16 cellular contexts compared by ENCODE assay signal in the genomic region with DNA sequence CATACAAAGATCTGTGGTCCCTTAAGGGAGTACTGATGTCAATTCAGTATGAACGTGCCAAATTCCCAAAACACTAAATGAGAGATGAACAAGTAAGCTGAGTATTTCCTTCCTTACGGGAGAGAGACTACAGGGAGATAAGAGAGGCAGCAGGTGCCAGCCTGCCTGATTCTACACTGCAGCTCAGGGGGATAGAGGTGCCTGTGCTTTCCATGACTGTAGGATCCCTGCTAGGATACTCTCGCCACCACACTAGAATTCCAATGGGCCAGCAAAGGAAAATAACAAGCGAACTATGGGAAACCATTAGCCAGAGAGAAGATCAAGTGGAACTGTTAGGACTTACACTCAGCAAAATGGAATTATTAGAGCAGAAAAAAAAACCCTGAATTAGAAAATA.
"Had no signal": no experiment of that assay in that cellular context is flagged by ENCODE, and none has a peak within 500 bp of the region (broad histone marks: within the 10 kb centered on the region; RNA-seq: fewer than 3 reads in every experiment).

No MANE protein-coding gene starts in this region.

- H3K4me3 Mint-ChIP-seq: activated naive CD4-positive, alpha-beta T cell treated with anti-CD3 and anti-CD28 coated beads, Interleukin-2, amount 50 U/mL, for 24 hours; activated T-cell treated with anti-CD3 and anti-CD28 coated beads, Interleukin-2, amount 50 U/mL, for 72 hours; dendritic cell treated with granulocyte-macrophage colony-stimulating factor and Interleukin-4, amounts not matched to agents 40 ng/mL and 50 ng/mL, for 4 days; nephron; stimulated activated effector memory CD8-positive, alpha-beta T cell treated with anti-CD3 and anti-CD28 coated beads, Interleukin-12 subunit alpha, Interleukin-12 subunit beta, amount 100 ng/mL, for 72 hours; T-helper 1 cell treated with Interleukin-12 subunit alpha and Interleukin-12 subunit beta and Interleukin-4 antibody, amounts not matched to agents 30 μg/mL and 1 μg/mL, for 36 hours had no signal

- H3K36me3 Mint-ChIP-seq: activated naive CD4-positive, alpha-beta T cell treated with anti-CD3 and anti-CD28 coated beads, Interleukin-2, amount 50 U/mL, for 24 hours; stimulated activated effector memory CD8-positive, alpha-beta T cell treated with anti-CD3 and anti-CD28 coated beads, Interleukin-12 subunit alpha, Interleukin-12 subunit beta, amount 100 ng/mL, for 72 hours had no signal

- H3K27me3 Mint-ChIP-seq: activated naive CD4-positive, alpha-beta T cell treated with anti-CD3 and anti-CD28 coated beads, Interleukin-2, amount 50 U/mL, for 24 hours; dendritic cell treated with granulocyte-macrophage colony-stimulating factor and Interleukin-4, amounts not matched to agents 40 ng/mL and 50 ng/mL, for 4 days had no signal

- DNase-seq: activated CD4-positive, CD25-positive, alpha-beta regulatory T cell treated with anti-CD3 and anti-CD28 coated beads, Interleukin-2, amount 50 U/mL, for 72 hours; activated effector memory CD4-positive, alpha-beta T cell treated with anti-CD3 and anti-CD28 coated beads, Interleukin-2, amount 50 U/mL, for 16 hours; activated T-cell treated with anti-CD3 and anti-CD28 coated beads, Interleukin-2, amount 50 U/mL, for 72 hours; effector CD8-positive, alpha-beta T cell; heart right ventricle; left lung; midbrain; posterior cingulate gyrus; sigmoid colon; stimulated activated CD4-positive, alpha-beta T cell treated with anti-CD3 and anti-CD28 coated beads, Interleukin-4, amount 100 ng/mL, for 24 hours; upper lobe of left lung had no signal

- H3K27ac Mint-ChIP-seq: activated naive CD4-positive, alpha-beta T cell treated with anti-CD3 and anti-CD28 coated beads, Interleukin-2, amount 50 U/mL, for 24 hours; activated T-cell treated with anti-CD3 and anti-CD28 coated beads, Interleukin-2, amount 50 U/mL, for 72 hours; dendritic cell treated with granulocyte-macrophage colony-stimulating factor and Interleukin-4, amounts not matched to agents 40 ng/mL and 50 ng/mL, for 4 days; nephron; stimulated activated effector memory CD8-positive, alpha-beta T cell treated with anti-CD3 and anti-CD28 coated beads, Interleukin-12 subunit alpha, Interleukin-12 subunit beta, amount 100 ng/mL, for 72 hours; T-helper 1 cell treated with Interleukin-12 subunit alpha and Interleukin-12 subunit beta and Interleukin-4 antibody, amounts not matched to agents 30 μg/mL and 1 μg/mL, for 36 hours had no signal

- H3K9me3 Mint-ChIP-seq: dendritic cell treated with granulocyte-macrophage colony-stimulating factor and Interleukin-4, amounts not matched to agents 40 ng/mL and 50 ng/mL, for 4 days; nephron; T-helper 1 cell treated with Interleukin-12 subunit alpha and Interleukin-12 subunit beta and Interleukin-4 antibody, amounts not matched to agents 30 μg/mL and 1 μg/mL, for 36 hours had no signal

- H3K4me1 Mint-ChIP-seq: activated naive CD4-positive, alpha-beta T cell treated with anti-CD3 and anti-CD28 coated beads, Interleukin-2, amount 50 U/mL, for 24 hours; stimulated activated effector memory CD8-positive, alpha-beta T cell treated with anti-CD3 and anti-CD28 coated beads, Interleukin-12 subunit alpha, Interleukin-12 subunit beta, amount 100 ng/mL, for 72 hours had no signal
